22 cellular contexts compared by ENCODE assay signal in the genomic region with DNA sequence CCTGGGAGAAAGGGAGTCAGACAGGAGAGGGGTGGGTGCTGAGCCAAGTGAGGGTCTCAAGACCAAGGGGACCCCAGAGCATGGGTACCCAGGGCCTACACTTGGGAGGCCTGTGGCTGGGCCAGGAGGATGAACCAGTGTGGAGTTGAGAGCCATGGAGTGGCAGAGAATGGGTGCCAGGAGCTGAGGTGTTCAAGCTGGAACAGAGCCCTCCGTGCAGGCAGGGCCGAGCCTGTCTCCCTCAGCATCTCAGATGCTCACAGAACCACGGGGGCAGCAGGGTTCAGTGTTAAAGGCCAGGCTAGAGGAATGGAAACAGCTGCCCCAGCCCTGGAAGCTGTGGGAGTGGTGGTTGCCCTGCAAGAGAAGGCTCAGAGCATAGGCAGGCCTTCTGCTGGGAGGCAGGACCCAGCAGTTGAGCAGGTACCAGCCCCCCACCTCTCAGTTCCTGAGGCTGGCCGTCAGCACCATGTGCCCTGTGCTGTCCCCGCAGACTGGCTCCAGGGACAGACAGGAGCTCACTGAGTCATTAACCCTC. TPM values are rescaled to one million over a fixed set of nuclear protein-coding genes. Genes with fewer than 3 reads are reported as not detected.
DNase-seq lines count a peak whose midpoint lies in the region; ATAC-seq and TF ChIP-seq lines count a peak whose summit lies in the region.
"Had no signal": no experiment of that assay in that cellular context is flagged by ENCODE, and none has a peak within 500 bp of the region (broad histone marks: within the 10 kb centered on the region; RNA-seq: fewer than 3 reads in every experiment).

No MANE protein-coding gene starts in this region.

- peak overlapping the region; percentile 94 for H3K4me2 ChIP-seq in BLaER1
- no peak overlapping the region for H3K4me2 ChIP-seq in neuronal stem cell (ENCODE audit: insufficient read depth, low read length, poor library complexity, severe bottlenecking)
- H3K4me2 ChIP-seq: KMS-11, SK-N-SH had no signal

- H3K18ac ChIP-seq in neuronal stem cell (ENCODE audit: low read length): no peak overlapping the region

- H2BK12ac ChIP-seq in neuronal stem cell (ENCODE audit: low read length): no peak overlapping the region

- peak overlapping the region; percentile 94 for H3K23ac ChIP-seq in neuronal stem cell (ENCODE audit: low read depth, low read length, poor library complexity)

- H2AFZ ChIP-seq in neuronal stem cell (ENCODE audit: low read length): no peak overlapping the region

- H2BK15ac ChIP-seq in neuronal stem cell (ENCODE audit: low read length): no peak overlapping the region

- peak overlapping the region; percentile 42 for H2AK5ac ChIP-seq in neuronal stem cell (ENCODE audit: low read depth, low read length)

- H3K4me3 ChIP-seq in BLaER1 (no peak overlapping the region), neuronal stem cell (ENCODE audit: low read length in 2 of 2) (no peak overlapping the region), adrenal gland (no peak overlapping the region)
- H3K4me3 ChIP-seq: GM12878 had no signal

- intact Hi-C loops in adrenal gland (cut with DNase I): no loop called here

- H3K27me3 ChIP-seq in BLaER1 (no peaks in the 10 kb centered on the region), neuronal stem cell (ENCODE audit: control insufficient read depth in 3 of 3, insufficient read depth in 3 of 3, low read depth in 1 of 3, low read length in 3 of 3) (no peaks in the 10 kb centered on the region), adrenal gland (no peaks in the 10 kb centered on the region)

- in situ Hi-C loops in G401 (cut with HindIII; ENCODE audit: low sequenced_read_pairs): no loop called here

- no peaks in the 10 kb centered on the region for H3K79me1 ChIP-seq in neuronal stem cell (ENCODE audit: low read depth, low read length)

- H4K20me1 ChIP-seq in BLaER1: peaks cover 74% of the 10 kb centered on the region

- no peak for TF ChIP-seq POLR2A in adrenal gland (IDR thresholded peaks at IDR 0.05)

- peak overlapping the region; percentile 94 for H3K14ac ChIP-seq in neuronal stem cell (ENCODE audit: low read length)

- no peak for TF ChIP-seq CTCF in adrenal gland (IDR thresholded peaks at IDR 0.05)

- H3K9ac ChIP-seq in BLaER1: peak overlapping the region; percentile 52; the same call in 1 of the 2 replicates
- H3K9ac ChIP-seq in neuronal stem cell (ENCODE audit: low read depth, low read length, poor library complexity): no peak overlapping the region
- H3K9ac ChIP-seq: KMS-11, SK-N-SH had no signal

- no peak overlapping the region for H4K91ac ChIP-seq in neuronal stem cell (ENCODE audit: low read depth, low read length, poor library complexity)

- ATAC-seq in GM21515 (IDR thresholded peaks at IDR 0.05; ENCODE audit: unreplicated experiment): no peak
- ATAC-seq: GM12878, HepG2 had no signal

- DNase-seq in G401 (ENCODE audit: low spot score) (peak; percentile 73), neuronal stem cell (ENCODE audit: low spot score) (no peak), adrenal gland (no peak), cortex of kidney (lab: John Stamatoyannopoulos, UW) (no peak)
- DNase-seq: ACHN; CD4-positive, alpha-beta T cell; DND-41; GDM1; NCI-H1048; NCI-H1694; NCI-H2107; NCI-H2227 treated with DMSO at 0.1 percent for 48 hours; Right ventricle myocardium superior; SK-N-SH had no signal

- peaks cover 97% of the 10 kb centered on the region for H3K4me1 ChIP-seq in BLaER1
- peaks cover 4 to 8% of the 10 kb centered on the region in 2 donors for H3K4me1 ChIP-seq in neuronal stem cell (ENCODE audit: control insufficient read depth in 2 of 2, insufficient read depth in 1 of 2, low read depth in 1 of 2, low read length in 2 of 2)
- peaks cover 0 to 4% of the 10 kb centered on the region in 2 donors for H3K4me1 ChIP-seq in adrenal gland (replicated peaks in 1 of 2)

- H3K4ac ChIP-seq in neuronal stem cell (ENCODE audit: low read length): no peak overlapping the region

- peak overlapping the region; percentile 84 for H3K27ac ChIP-seq in BLaER1
- peak overlapping the region; percentile 65 for H3K27ac ChIP-seq in cingulate gyrus (ENCODE audit: low read depth, low read length)
- H3K27ac ChIP-seq in neuronal stem cell (replicated peaks; ENCODE audit: low read length): no peak overlapping the region
- peak overlapping the region in 1 of 5 donors; percentile 63 for H3K27ac ChIP-seq in adrenal gland
- H3K27ac ChIP-seq: KMS-11 had no signal

- no CpG with 5 or more reads among the region's 5 CpGs for WGBS in neuronal stem cell (ENCODE audit: extremely low coverage in 2 of 2, insufficient read length in 2 of 2, insufficient replicate concordance in 1 of 2), 2 donors
- 58 to 90% (median 75%) methylated on average over 2 to 5 of the region's 5 CpGs for WGBS in adrenal gland, 4 donors

- H3K36me3 ChIP-seq in BLaER1: peaks cover 22% of the 10 kb centered on the region; the same call in 1 of the 2 replicates
- H3K36me3 ChIP-seq in neuronal stem cell (replicated peaks in 1 of 2; ENCODE audit: control insufficient read depth in 2 of 2, insufficient read depth in 2 of 2, low read length in 2 of 2): peaks cover 0 to 5% of the 10 kb centered on the region in 2 donors
- H3K36me3 ChIP-seq in adrenal gland (replicated peaks in 1 of 2): no peaks in the 10 kb centered on the region

- no peak overlapping the region for H4K8ac ChIP-seq in neuronal stem cell (ENCODE audit: low read depth, low read length)

- peak overlapping the region; percentile 21 for H2BK120ac ChIP-seq in neuronal stem cell (ENCODE audit: low read depth, low read length)

- no peak overlapping the region for H2BK5ac ChIP-seq in neuronal stem cell (ENCODE audit: low read length)

- H3K9me3 ChIP-seq in BLaER1: no peaks in the 10 kb centered on the region
- no peaks in the 10 kb centered on the region for H3K9me3 ChIP-seq in neuronal stem cell (replicated peaks in 1 of 2; ENCODE audit: control insufficient read depth in 2 of 2, insufficient read depth in 1 of 2, low read depth in 1 of 2, low read length in 2 of 2)
- no peaks in the 10 kb centered on the region for H3K9me3 ChIP-seq in adrenal gland (replicated peaks in 1 of 3)
- H3K9me3 ChIP-seq: SK-N-SH had no signal

RNA-seq across cellular contexts. Expression of gene RSPH14, which starts 32.3 kb away (rescaled TPM):
- 1.7 TPM in 1 of 2 replicates, not detected in the other for total RNA-seq in G401 (2014; rRNA removed; shearing (Covaris generic))
- polyA plus RNA-seq in neuronal stem cell (2013, experiment 1 of 2): 2.0 TPM
- 2.2 TPM for polyA plus RNA-seq in neuronal stem cell (2013, experiment 2 of 2)
- total RNA-seq in adrenal gland: 10 to 100 TPM in 1 of 8 donors, 1 to 10 TPM in 3, under 1 TPM in 2, not detected in 2; 0.49 to 18.3 (median 2.4) TPM
- 1 to 10 TPM; 3.2 to 4.8 (median 3.6) TPM for polyA plus RNA-seq in adrenal gland
- total RNA-seq: H4, MCF 10A, Right ventricle myocardium superior had no signal

RNA-seq across cellular contexts. Expression of gene RAB36, which starts 35.8 kb away (rescaled TPM):
- total RNA-seq in G401 (2014; rRNA removed; shearing (Covaris generic)): 1.5 and 3.3 TPM in 2 replicates
- 4.5 TPM for polyA plus RNA-seq in neuronal stem cell (2013, experiment 1 of 2)
- polyA plus RNA-seq in neuronal stem cell (2013, experiment 2 of 2): 4.5 TPM
- total RNA-seq in adrenal gland: 10 to 100 TPM in 2 of 8 donors, 1 to 10 TPM in 6; 4.0 to 13.0 (median 8.6) TPM
- 1 to 10 TPM; 6.5 to 7.3 (median 7.0) TPM for polyA plus RNA-seq in adrenal gland

RNA-seq across cellular contexts. Expression of gene GNAZ, which starts 39.2 kb away (rescaled TPM):
- 13.0 and 17.2 TPM in 2 replicates for total RNA-seq in G401 (2014; rRNA removed; shearing (Covaris generic))
- 36.9 TPM for polyA plus RNA-seq in neuronal stem cell (2013, experiment 1 of 2)
- polyA plus RNA-seq in neuronal stem cell (2013, experiment 2 of 2): 37.0 TPM
- 10 to 100 TPM in 4 of 8 donors, 1 to 10 TPM in 4; 6.3 to 70.8 (median 10.5) TPM for total RNA-seq in adrenal gland
- polyA plus RNA-seq in adrenal gland: 10 to 100 TPM in 1 of 3 donors, 1 to 10 TPM in 2; 3.7 to 14.4 (median 6.8) TPM
